In the genomic region with DNA sequence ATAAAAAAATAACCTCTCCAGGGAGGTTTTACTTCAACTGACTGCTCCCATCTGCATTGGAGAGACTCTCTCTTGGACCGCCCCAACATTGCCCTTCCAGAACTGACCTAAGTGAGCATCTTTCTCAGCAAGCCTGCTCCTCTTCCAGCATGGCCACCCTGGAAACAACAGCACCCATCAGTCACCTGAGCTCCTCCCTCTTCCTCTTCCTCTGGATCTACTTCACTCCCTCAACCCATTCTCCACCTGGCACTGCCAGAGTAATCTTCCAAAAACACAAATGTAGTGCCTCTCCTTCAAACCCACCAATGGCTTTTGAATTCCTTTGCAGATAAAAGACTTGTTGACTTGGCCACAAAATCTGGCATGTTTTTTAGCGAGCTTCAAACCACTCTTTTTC, we compare ENCODE assay signal across 5 cellular contexts.
"Had no signal": no experiment of that assay in that cellular context is flagged by ENCODE, and none has a peak within 500 bp of the region (broad histone marks: within the 10 kb centered on the region; RNA-seq: fewer than 3 reads in every experiment).

No MANE protein-coding gene starts in this region.

- H2AFZ ChIP-seq: GM23338 had no signal

- H3K4me1 Mint-ChIP-seq: GM23338, H9 had no signal

- H3K4me2 ChIP-seq: GM23338 had no signal

- DNase-seq: H9, HCEC 1CT, IMR-90 had no signal

- H3K4me3 Mint-ChIP-seq: GM23338, H9 had no signal

- H3K4me3 ChIP-seq: GM23338, K562 had no signal

- H3K27ac Mint-ChIP-seq: GM23338, H9 had no signal
